8 cellular contexts compared by ENCODE assay signal in the genomic region with DNA sequence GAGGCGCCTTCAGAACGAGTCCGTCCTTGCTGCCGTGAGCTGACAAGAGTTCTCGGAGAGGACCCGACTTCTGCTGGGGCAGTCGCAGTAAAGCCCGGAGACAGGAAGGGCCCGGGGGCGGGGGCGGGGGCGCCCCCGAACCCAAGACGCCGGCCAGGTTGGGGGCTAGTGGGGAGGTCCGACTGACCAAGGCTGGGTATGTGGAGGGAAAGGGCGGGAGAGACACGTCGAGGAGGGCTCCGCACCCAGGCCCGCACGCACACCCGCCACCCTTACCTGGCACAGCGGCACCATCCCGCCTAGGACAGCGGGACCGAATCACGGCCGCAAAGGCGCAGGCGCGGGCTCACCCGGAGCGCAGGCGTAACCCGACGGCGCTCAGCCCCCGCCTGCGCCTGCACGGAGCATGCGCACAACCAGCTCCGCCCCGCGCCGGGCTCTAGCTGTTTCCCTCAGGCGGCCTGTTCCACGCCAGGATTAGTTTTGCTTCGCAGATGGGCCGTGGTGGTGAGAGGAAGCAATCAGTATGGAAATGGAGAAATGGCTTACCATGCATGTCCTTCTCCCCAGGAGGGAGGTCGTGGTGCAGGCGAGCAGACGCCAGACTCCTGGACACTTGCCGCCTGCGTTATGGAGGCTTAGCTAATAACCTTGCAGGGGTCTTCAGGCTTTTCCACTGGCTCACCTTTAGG. TPM values are rescaled to one million over a fixed set of nuclear protein-coding genes. Genes with fewer than 3 reads are reported as not detected.
A peak's percentile ranks its signal among the peaks of the same experiment; 100 is the strongest.
DNase-seq lines count a peak whose midpoint lies in the region; ATAC-seq lines count a peak whose summit lies in the region.

A gene with protein sequence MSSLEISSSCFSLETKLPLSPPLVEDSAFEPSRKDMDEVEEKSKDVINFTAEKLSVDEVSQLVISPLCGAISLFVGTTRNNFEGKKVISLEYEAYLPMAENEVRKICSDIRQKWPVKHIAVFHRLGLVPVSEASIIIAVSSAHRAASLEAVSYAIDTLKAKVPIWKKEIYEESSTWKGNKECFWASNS (minus strand): TSS at position 322 of the 692 bp plus-strand sequence. CDS start 2,583 bp downstream, outside the sequence.

- peak within 1 kb of the TSS; percentile 94 to 99 (median 98) for H3K4me3 Mint-ChIP-seq in IgD-negative memory B cell

- no peaks in the 10 kb centered on the region for H3K27me3 Mint-ChIP-seq in IgD-negative memory B cell

- H3K4me1 Mint-ChIP-seq in IgD-negative memory B cell = peaks cover 12 to 41% (median 17%) of the 10 kb centered on the region in 3 donors

- no peaks in the 10 kb centered on the region for H3K9me3 Mint-ChIP-seq in IgD-negative memory B cell

- H3K27ac Mint-ChIP-seq in IgD-negative memory B cell = peak within 1 kb of the TSS; percentile 73 to 91 (median 75)

- ATAC-seq in GM21576 (IDR thresholded peaks at IDR 0.05; ENCODE audit: unreplicated experiment) = peak; percentile 97

- DNase-seq in DMS114 treated with DMSO at 0.1 percent for 48 hours (lab: John Stamatoyannopoulos, UW; ENCODE audit: unreplicated experiment) (peak; percentile 59), OCI-M1 (lab: John Stamatoyannopoulos, UW) (peak; percentile 95), activated T-cell treated with anti-CD3 and anti-CD28 coated beads for 24 hours (ENCODE audit: low read depth) (peak; percentile 87), epidermal melanocyte (ENCODE audit: insufficient read length, low spot score) (peak; percentile 91), middle frontal gyrus (ENCODE audit: extremely low spot score, low spot score) (peak; percentile 86)
- peak; percentile 76 to 84 for DNase-seq in stimulated activated CD8-positive, alpha-beta memory T cell treated with anti-CD3 and anti-CD28 coated beads, Interleukin-2, amount 100 ng/mL, for 1 hour (ENCODE audit: low read depth in 2 of 2)

- peaks cover 2% of the 10 kb centered on the region for H3K36me3 Mint-ChIP-seq in IgD-negative memory B cell

RNA-seq across cellular contexts. Expression of the gene that starts here (rescaled TPM):
- 34.0 TPM for polyA plus RNA-seq in IgD-negative memory B cell

Comparison
In these comparisons a context has a peak if more than half of its experiments do, and no peak if none do; other contexts are left out.
1. Peak in every context shown above with its lines: DNase-seq and ATAC-seq.